Comparison of ENCODE assay signal across 8 cellular contexts in the genomic region with DNA sequence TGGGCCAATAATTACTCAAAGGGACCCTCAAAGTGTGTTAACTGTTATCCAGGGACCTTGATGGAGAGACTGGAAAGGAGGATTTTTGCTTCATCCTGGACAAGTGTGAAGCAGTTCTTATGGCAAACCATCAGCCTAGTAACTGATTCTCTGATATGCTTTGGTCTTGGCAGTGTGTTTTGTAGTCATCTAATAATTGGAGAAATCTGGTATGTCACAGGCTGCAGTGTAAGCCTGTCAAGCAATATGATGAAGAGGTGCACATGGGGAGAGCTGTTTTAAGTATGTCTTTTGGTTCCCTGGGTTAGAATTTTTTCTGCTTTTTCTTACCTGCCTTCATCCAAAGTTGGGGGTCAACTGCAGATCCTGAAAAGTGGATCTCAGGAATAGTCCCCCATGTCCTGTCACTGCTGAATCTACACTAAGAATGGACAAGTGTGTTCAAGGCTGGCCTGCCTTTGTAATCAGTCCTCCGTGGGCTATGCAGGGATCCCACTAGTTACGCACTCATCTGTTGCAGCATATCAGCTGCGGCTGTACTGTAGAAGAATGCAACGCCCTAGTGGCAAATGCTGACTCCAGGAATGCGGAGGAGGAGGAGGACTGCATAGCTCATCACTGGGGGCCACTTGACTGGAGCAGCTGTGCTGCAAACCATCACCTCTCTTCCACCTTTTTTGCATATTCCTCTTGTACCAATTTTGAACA.
A peak's percentile ranks its signal among the peaks of the same experiment; 100 is the strongest.
DNase-seq lines count a peak whose midpoint lies in the region; ATAC-seq lines count a peak whose summit lies in the region.

No MANE protein-coding gene starts in this region.

- H3K9me3 ChIP-seq in iPS-18c (ENCODE audit: control insufficient read depth, insufficient read depth, low read length), result no peaks in the 10 kb centered on the region

- no peak for ATAC-seq in HG02623 (IDR thresholded peaks at IDR 0.05; ENCODE audit: unreplicated experiment)

- peak; percentile 95 for DNase-seq in EL
- DNase-seq in NCI-H226, result peak; percentile 97
- DNase-seq in astrocyte of the hippocampus (ENCODE audit: low read depth, low spot score), result peak; percentile 91
- DNase-seq in stimulated activated CD4-positive, alpha-beta T cell treated with anti-CD3 and anti-CD28 coated beads, Interleukin-12 subunit alpha, Interleukin-12 subunit beta, amount 100 ng/mL, for 48 hours (ENCODE audit: low read depth in 2 of 3, low spot score in 1 of 3), result peak in 2 of 3 donors; percentile 12 to 19
- no peak for DNase-seq in NCI-H1105 treated with DMSO at 0.1 percent for 48 hours (lab: John Stamatoyannopoulos, UW)
- DNase-seq in cerebellar nuclear complex (lab: John Stamatoyannopoulos, UW), result no peak

- H3K4me3 ChIP-seq in iPS-18c (ENCODE audit: insufficient read depth, low read depth, low read length), result peak overlapping the region; percentile 5

Comparison
In these comparisons a context has a peak if more than half of its experiments do, and no peak if none do; other contexts are left out.
1. DNase-seq: peak in EL (single experiment), NCI-H226 (single experiment), astrocyte of the hippocampus (single experiment) and stimulated activated CD4-positive, alpha-beta T cell treated with anti-CD3 and anti-CD28 coated beads, Interleukin-12 subunit alpha, Interleukin-12 subunit beta, amount 100 ng/mL, for 48 hours (2 of 3); none in NCI-H1105 treated with DMSO at 0.1 percent for 48 hours (single experiment) and cerebellar nuclear complex (0 of 2).